In the genomic region with DNA sequence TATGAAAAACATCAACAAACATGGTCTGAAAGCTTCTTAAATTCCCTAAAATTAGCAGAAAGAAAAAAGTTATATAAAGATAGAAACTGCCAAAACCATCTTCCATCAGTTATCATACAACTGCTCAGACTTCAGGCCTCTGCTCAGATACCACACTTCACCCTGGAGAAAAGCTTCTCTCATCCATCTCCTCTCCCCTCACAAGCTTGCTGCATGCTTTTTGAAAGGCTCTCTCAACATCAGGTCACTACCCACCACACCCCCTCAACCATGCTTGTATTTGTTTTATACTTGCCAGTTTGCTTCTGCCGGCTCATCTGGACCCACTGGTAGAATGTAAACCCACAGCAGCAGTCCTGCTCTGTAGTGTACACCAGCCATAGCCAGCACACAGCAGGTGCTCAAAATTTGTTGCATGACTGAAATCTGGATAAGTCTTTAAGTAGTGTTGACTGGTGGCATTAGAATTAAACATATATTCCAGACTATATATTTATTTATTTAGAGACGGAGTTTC, we compare ENCODE assay signal across 2 cellular contexts.
TF ChIP-seq lines count a peak whose summit lies in the region.

No MANE protein-coding gene starts in this region.

TF ChIP-seq in GM12878, 131 proteins besides CTCF, POLR2A, EP300 and RAD21:
- TF ChIP-seq POLR2AphosphoS5 (IDR thresholded peaks at IDR 0.05; ENCODE audit: low read length): no peak
- no peak for TF ChIP-seq KAT2A (conservative IDR thresholded peaks at IDR 0.05; ENCODE audit: control insufficient read depth, low read depth, low read length)
- TF ChIP-seq GATAD2B (conservative IDR thresholded peaks at IDR 0.05; ENCODE audit: low read depth): no peak
- no peak for TF ChIP-seq BHLHE40 (IDR thresholded peaks at IDR 0.05; ENCODE audit: borderline replicate concordance in 1 of 2, low read depth in 2 of 2, low read length in 1 of 2)
- no peak for TF ChIP-seq RFX5 (IDR thresholded peaks at IDR 0.05; ENCODE audit: low read depth, low read length)

TF ChIP-seq in HEK293T, 16 proteins besides CTCF, POLR2A, EP300 and RAD21:
- TF ChIP-seq ELF4 (IDR thresholded peaks at IDR 0.05): no peak
- no peak for TF ChIP-seq TARDBP (IDR thresholded peaks at IDR 0.05)
- TF ChIP-seq FOXM1 (IDR thresholded peaks at IDR 0.05; ENCODE audit: borderline replicate concordance): no peak
- no peak for TF ChIP-seq ARNT (IDR thresholded peaks at IDR 0.05)
- TF ChIP-seq FOXA1 (IDR thresholded peaks at IDR 0.05): no peak
